ENCODE assay signal across 1 cellular context in the genomic region with DNA sequence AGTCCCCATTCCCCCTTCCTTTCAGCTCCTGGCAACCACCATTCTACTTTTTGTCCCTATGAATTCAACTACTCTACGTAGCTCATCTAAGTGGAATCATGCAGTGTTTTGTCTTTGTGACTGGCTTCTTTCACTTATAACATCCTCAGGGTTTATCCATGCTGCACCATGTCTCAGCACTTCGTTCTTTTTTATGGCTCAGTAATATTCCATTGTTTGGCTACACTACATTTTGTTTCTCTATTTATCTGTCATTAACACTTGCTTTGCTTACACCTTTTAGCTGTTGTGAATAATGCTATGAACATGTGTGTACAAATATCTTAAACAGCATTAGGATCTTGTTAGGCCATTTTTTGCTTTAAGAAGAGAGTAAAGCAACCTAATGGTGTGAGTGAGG.
TF ChIP-seq lines count a peak whose summit lies in the region.

No MANE protein-coding gene starts in this region.

TF ChIP-seq in K562, 482 proteins besides CTCF, POLR2A, EP300 and RAD21:
- TF ChIP-seq BCOR (IDR thresholded peaks at IDR 0.05) (peak; percentile 74), ZNF146 (CRISPR knock-in tag; IDR thresholded peaks at IDR 0.05; ENCODE audit: unreplicated experiment) (peak; percentile 88), KDM1A (IDR thresholded peaks at IDR 0.05) (peak in 1 of 2 experiments; percentile 52; a peak in 2 of 4 replicates), MYBL2 (IDR thresholded peaks at IDR 0.05; ENCODE audit: low read depth) (no peak), MYBL2 (CRISPR knock-in tag; IDR thresholded peaks at IDR 0.05; ENCODE audit: borderline replicate concordance) (no peak), RBM25 (IDR thresholded peaks at IDR 0.05; ENCODE audit: low read depth, low read length, severe bottlenecking) (peak; percentile 36)
- TF ChIP-seq, protein P1, sequence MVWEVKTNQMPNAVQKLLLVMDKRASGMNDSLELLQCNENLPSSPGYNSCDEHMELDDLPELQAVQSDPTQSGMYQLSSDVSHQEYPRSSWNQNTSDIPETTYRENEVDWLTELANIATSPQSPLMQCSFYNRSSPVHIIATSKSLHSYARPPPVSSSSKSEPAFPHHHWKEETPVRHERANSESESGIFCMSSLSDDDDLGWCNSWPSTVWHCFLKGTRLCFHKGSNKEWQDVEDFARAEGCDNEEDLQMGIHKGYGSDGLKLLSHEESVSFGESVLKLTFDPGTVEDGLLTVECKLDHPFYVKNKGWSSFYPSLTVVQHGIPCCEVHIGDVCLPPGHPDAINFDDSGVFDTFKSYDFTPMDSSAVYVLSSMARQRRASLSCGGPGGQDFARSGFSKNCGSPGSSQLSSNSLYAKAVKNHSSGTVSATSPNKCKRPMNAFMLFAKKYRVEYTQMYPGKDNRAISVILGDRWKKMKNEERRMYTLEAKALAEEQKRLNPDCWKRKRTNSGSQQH (CRISPR knock-in tag; IDR thresholded peaks at IDR 0.05): no peak
TF ChIP-seq in K562: peak in this region for 4.
